ENCODE assay signal across 8 cellular contexts in genomic region chrX:74343970-74344622, GRCh38. TPM values are rescaled to one million over a fixed set of nuclear protein-coding genes. Genes with fewer than 3 reads are reported as not detected.
DNase-seq lines count a peak whose midpoint lies in the region; ATAC-seq and TF ChIP-seq lines count a peak whose summit lies in the region.

No MANE protein-coding gene starts in this region.

- H3K27me3 ChIP-seq in CD8-positive, alpha-beta T cell (ENCODE audit: insufficient read depth, low read length), result no peaks in the 10 kb centered on the region
- H3K27me3 ChIP-seq in endodermal cell (ENCODE audit: control insufficient read depth, insufficient read depth, low read length, poor library complexity, severe bottlenecking) (no peaks in the 10 kb centered on the region), testis (no peaks in the 10 kb centered on the region)

- no peaks in the 10 kb centered on the region for H3K9me3 Mint-ChIP-seq in CD8-positive, alpha-beta T cell
- peaks cover 10% of the 10 kb centered on the region; the same call in 1 of the 2 replicates for H3K9me3 Mint-ChIP-seq in WTC11
- peaks cover 19% of the 10 kb centered on the region for H3K9me3 Mint-ChIP-seq in endodermal cell

- H3K9ac ChIP-seq in endodermal cell (ENCODE audit: extremely low read depth, low read length, poor library complexity, severe bottlenecking), result no peak overlapping the region

- H3K27me3 Mint-ChIP-seq in CD8-positive, alpha-beta T cell (ENCODE audit: low read depth), result peaks cover 3% of the 10 kb centered on the region
- no peaks in the 10 kb centered on the region for H3K27me3 Mint-ChIP-seq in WTC11 (ENCODE audit: low read depth)
- H3K27me3 Mint-ChIP-seq in endodermal cell (ENCODE audit: insufficient read depth), result no peaks in the 10 kb centered on the region

- no peak overlapping the region for H3K27ac ChIP-seq in CD8-positive, alpha-beta T cell (ENCODE audit: low read depth, low read length)
- no peak overlapping the region for H3K27ac ChIP-seq in endodermal cell (ENCODE audit: low read depth, low read length)
- peak overlapping the region; percentile 49 for H3K27ac ChIP-seq in mesodermal cell (ENCODE audit: low read depth, low read length, severe bottlenecking)
- no peak overlapping the region for H3K27ac ChIP-seq in testis

- 50 to 100% methylated on average over 2 to 5 of the region's 5 CpGs for WGBS in endodermal cell (ENCODE audit: insufficient coverage in 1 of 2, insufficient read length in 1 of 2), 2 experiments
- WGBS in mesodermal cell (ENCODE audit: insufficient coverage in 2 of 2), 2 experiments, result 63 to 100% methylated on average over 1 to 3 of the region's 5 CpGs
- WGBS in testis, 2 donors, result 52 to 66% methylated on average over 5 of the region's 5 CpGs

- DNase-seq in CD8-positive, alpha-beta T cell, result peak; percentile 1 to 56 (median 17)
- peak; percentile 84 for DNase-seq in NCI-H226
- peak; percentile 71 for DNase-seq in WTC11 (ENCODE audit: low spot score)
- peak; percentile 90 for DNase-seq in endodermal cell
- peak; percentile 63 for DNase-seq in testis

- H3K9me3 ChIP-seq in CD8-positive, alpha-beta T cell (ENCODE audit: low read length), result no peaks in the 10 kb centered on the region
- H3K9me3 ChIP-seq in endodermal cell (ENCODE audit: control insufficient read depth, low read length) (no peaks in the 10 kb centered on the region), mesodermal cell (ENCODE audit: control insufficient read depth, low read length) (no peaks in the 10 kb centered on the region), testis (no peaks in the 10 kb centered on the region)

- H3K4me3 Mint-ChIP-seq in CD8-positive, alpha-beta T cell, result no peak overlapping the region
- H3K4me3 Mint-ChIP-seq in WTC11, result peak overlapping the region; percentile 10; the same call in 1 of the 2 replicates
- H3K4me3 Mint-ChIP-seq in endodermal cell, result no peak overlapping the region

- H3K4me1 Mint-ChIP-seq in CD8-positive, alpha-beta T cell (ENCODE audit: low read depth), result peaks cover 2% of the 10 kb centered on the region
- H3K4me1 Mint-ChIP-seq in WTC11 (peaks cover 22% of the 10 kb centered on the region), endodermal cell (peaks cover 16% of the 10 kb centered on the region)

- POLR2A ChIA-PET in CD8-positive, alpha-beta T cell (lab: Charles Lee), result no interaction called here
- POLR2A ChIA-PET in WTC11 (lab: Charles Lee), result interaction anchor here (1.2 kb wide), 1 partner anchor 19 kb away, joined by 4 read pairs; no protein-coding TSS in a partner anchor

- no peaks in the 10 kb centered on the region for H3K36me3 Mint-ChIP-seq in CD8-positive, alpha-beta T cell
- peaks cover 3% of the 10 kb centered on the region; the same call in 1 of the 2 replicates for H3K36me3 Mint-ChIP-seq in WTC11
- H3K36me3 Mint-ChIP-seq in endodermal cell (ENCODE audit: low read depth), result peaks cover 2% of the 10 kb centered on the region

- TF ChIP-seq CTCF in CD8-positive, alpha-beta T cell (IDR thresholded peaks at IDR 0.05), result peak; percentile 36
- TF ChIP-seq CTCF in WTC11 (IDR thresholded peaks at IDR 0.05) (no peak), endodermal cell (conservative IDR thresholded peaks at IDR 0.05) (peak; percentile 90), testis (IDR thresholded peaks at IDR 0.05) (peak; percentile 21 to 28 (median 26))

- no peaks in the 10 kb centered on the region for H3K36me3 ChIP-seq in CD8-positive, alpha-beta T cell (ENCODE audit: insufficient read depth, low read length)
- H3K36me3 ChIP-seq in endodermal cell (ENCODE audit: control insufficient read depth, insufficient read depth, low read length), result no peaks in the 10 kb centered on the region
- no peaks in the 10 kb centered on the region for H3K36me3 ChIP-seq in mesodermal cell (ENCODE audit: control insufficient read depth, insufficient read depth, low read length)
- no peaks in the 10 kb centered on the region for H3K36me3 ChIP-seq in testis (ENCODE audit: low read depth, missing control alignments)

- no peak overlapping the region for H3K4me3 ChIP-seq in CD8-positive, alpha-beta T cell (ENCODE audit: low read depth, low read length)
- H3K4me3 ChIP-seq in endodermal cell (ENCODE audit: low read length) (no peak overlapping the region), mesodermal cell (ENCODE audit: extremely low read depth, insufficient read depth, low read length, poor library complexity, severe bottlenecking) (no peak overlapping the region), testis (no peak overlapping the region)

- intact Hi-C loops in CD8-positive, alpha-beta T cell (cut with DNase I, micrococcal nuclease), result loop anchor here (1.0 to 5.0 kb wide), 6 partner anchors 52 to 489 kb away; no protein-coding TSS in a partner anchor
- intact Hi-C loops in testis (cut with DNase I; ENCODE audit: low total_unique reads), result no loop called here

- no peaks in the 10 kb centered on the region for H3K4me1 ChIP-seq in CD8-positive, alpha-beta T cell (ENCODE audit: insufficient read depth, low read length)
- no peaks in the 10 kb centered on the region for H3K4me1 ChIP-seq in endodermal cell (ENCODE audit: control insufficient read depth, insufficient read depth, low read length)
- H3K4me1 ChIP-seq in mesodermal cell (ENCODE audit: control insufficient read depth, insufficient read depth, low read length, poor library complexity, severe bottlenecking), result peaks cover 14% of the 10 kb centered on the region
- H3K4me1 ChIP-seq in testis, result no peaks in the 10 kb centered on the region

- no peak for TF ChIP-seq POLR2A in testis (IDR thresholded peaks at IDR 0.05)

- no peak overlapping the region for H3K27ac Mint-ChIP-seq in CD8-positive, alpha-beta T cell
- H3K27ac Mint-ChIP-seq in WTC11 (no peak overlapping the region), endodermal cell (no peak overlapping the region)

- ATAC-seq in CD8-positive, alpha-beta T cell, result peak; percentile 40
- ATAC-seq in GM18907 (IDR thresholded peaks at IDR 0.05; ENCODE audit: unreplicated experiment) (peak; percentile 91), HG03354 (IDR thresholded peaks at IDR 0.05; ENCODE audit: poor library complexity, severe bottlenecking, unreplicated experiment) (peak; percentile 89), WTC11 (peak; percentile 93)

- CTCF ChIA-PET in CD8-positive, alpha-beta T cell (lab: Charles Lee), result interaction anchor here (0.6 to 1.2 kb wide), 5 partner anchors 10 to 489 kb away, joined by 3 to 5 read pairs (median 4); no protein-coding TSS in a partner anchor
- CTCF ChIA-PET in WTC11 (lab: Charles Lee), result interaction anchor here (0.5 to 3.3 kb wide), 8 partner anchors 19 to 489 kb away, joined by 3 to 31 read pairs (median 5); no protein-coding TSS in a partner anchor

TF ChIP-seq in WTC11, 78 proteins besides CTCF, POLR2A, EP300 and RAD21 (continues in another document):
- TF ChIP-seq ATF2 (CRISPR knock-in tag; IDR thresholded peaks at IDR 0.05; ENCODE audit: borderline replicate concordance, low read depth) (no peak), IRF2 (CRISPR knock-in tag; IDR thresholded peaks at IDR 0.05; ENCODE audit: borderline replicate concordance, low read depth) (no peak), NFE2L1 (CRISPR knock-in tag; IDR thresholded peaks at IDR 0.05) (no peak), ELF4 (CRISPR knock-in tag; IDR thresholded peaks at IDR 0.05; ENCODE audit: low read depth) (no peak), ZNF232 (CRISPR knock-in tag; IDR thresholded peaks at IDR 0.05) (no peak)
- TF ChIP-seq, protein P1, sequence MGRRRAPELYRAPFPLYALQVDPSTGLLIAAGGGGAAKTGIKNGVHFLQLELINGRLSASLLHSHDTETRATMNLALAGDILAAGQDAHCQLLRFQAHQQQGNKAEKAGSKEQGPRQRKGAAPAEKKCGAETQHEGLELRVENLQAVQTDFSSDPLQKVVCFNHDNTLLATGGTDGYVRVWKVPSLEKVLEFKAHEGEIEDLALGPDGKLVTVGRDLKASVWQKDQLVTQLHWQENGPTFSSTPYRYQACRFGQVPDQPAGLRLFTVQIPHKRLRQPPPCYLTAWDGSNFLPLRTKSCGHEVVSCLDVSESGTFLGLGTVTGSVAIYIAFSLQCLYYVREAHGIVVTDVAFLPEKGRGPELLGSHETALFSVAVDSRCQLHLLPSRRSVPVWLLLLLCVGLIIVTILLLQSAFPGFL (CRISPR knock-in tag; IDR thresholded peaks at IDR 0.05; ENCODE audit: borderline replicate concordance), result no peak

RNA-seq across cellular contexts. Expression of gene ZCCHC13, which starts 40.1 kb away (rescaled TPM):
- not detected for total RNA-seq in CD8-positive, alpha-beta T cell
- not detected in 3 replicates for total RNA-seq in WTC11 (2021)
- not detected for total RNA-seq in endodermal cell
- polyA plus RNA-seq in endodermal cell (2013, experiment 1 of 2), result not detected
- polyA plus RNA-seq in endodermal cell (2013, experiment 2 of 2), result not detected
- not detected for polyA plus RNA-seq in mesodermal cell (2013, experiment 1 of 2)
- polyA plus RNA-seq in mesodermal cell (2013, experiment 2 of 2), result not detected
- 10 to 100 TPM; 13.6 to 30.3 TPM for total RNA-seq in testis
- polyA plus RNA-seq in testis (ENCODE audit: insufficient read depth, low read depth, low replicate concordance), result 25.9 TPM

Comparison
In these comparisons a context has a peak if more than half of its experiments do, and no peak if none do; other contexts are left out.
1. ATAC-seq: peak in every context shown above with its lines; median percentile 93 in WTC11; 91 in GM18907; 89 in HG03354; 40 in CD8-positive, alpha-beta T cell.
2. DNase-seq: peak in every context shown above with its lines; median percentile 90 in endodermal cell; 84 in NCI-H226; 71 in WTC11; 63 in testis; 17 in CD8-positive, alpha-beta T cell.
3. RNA of gene ZCCHC13, which starts 40.1 kb away (total RNA-seq): 13.6 to 30.3 TPM in testis; not detected in CD8-positive, alpha-beta T cell, not detected in WTC11 and not detected in endodermal cell; every median in the first group is over 10 times any median in the second.